26 cellular contexts compared by ENCODE assay signal in the genomic region with DNA sequence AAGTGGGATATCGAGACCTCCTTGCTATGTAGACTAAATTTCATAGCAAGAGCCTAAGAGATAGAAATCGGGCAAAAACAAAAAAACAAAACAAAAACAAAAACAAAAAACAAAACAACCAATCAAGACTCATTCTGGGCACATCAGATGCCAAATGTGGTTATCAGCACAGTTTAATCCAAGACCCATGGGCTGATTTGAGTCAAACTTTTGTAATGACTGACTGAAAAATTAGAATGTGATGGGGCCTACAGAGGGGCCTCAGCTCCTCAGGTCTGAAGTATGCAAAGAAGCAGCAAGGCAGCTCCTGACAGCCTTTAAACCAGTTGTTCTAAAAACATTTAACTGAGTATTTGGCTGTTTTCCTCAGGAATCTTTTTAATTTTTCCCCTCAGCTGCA.
"Had no signal": no experiment of that assay in that cellular context is flagged by ENCODE, and none has a peak within 500 bp of the region (broad histone marks: within the 10 kb centered on the region; RNA-seq: fewer than 3 reads in every experiment).

No MANE protein-coding gene starts in this region.

- H3K4me1 ChIP-seq: Peyer's patch, SJCRH30 had no signal

- ATAC-seq: K562, Right ventricle myocardium inferior, SK-N-SH treated with all-trans-retinoic acid at 6 μM for 48 hours had no signal

- H3K36me3 ChIP-seq: MG63, Peyer's patch, SJCRH30 had no signal

- H3K27ac ChIP-seq: HL-60, PC-9, Peyer's patch, SJCRH30 had no signal

- H3K4me2 ChIP-seq: PC-9 had no signal

- H3K4me3 Mint-ChIP-seq: IgD-negative memory B cell had no signal

- DNase-seq: MG63; NCI-H1092; NCI-H1105 treated with DMSO at 0.1 percent for 48 hours; NCI-H1436; NCI-H187; NCI-H2029; NCI-H2081 treated with DMSO at 0.1 percent for 48 hours; NCI-H2171; NCI-H226; NCI-H446; NCI-H510A; NCI-H524 treated with DMSO at 0.1 percent for 48 hours; NCI-H69; NCI-H774; NK-92 treated with Interleukin-12 subunit alpha and Interleukin-12 subunit beta, amount 100 ng/mL, for 24 hours; OCI-M1; PC-9; Peyer's patch; SHP77 treated with DMSO at 0.1 percent for 48 hours; SJCRH30 had no signal

- H3K9me3 ChIP-seq: MG63, Peyer's patch, SJCRH30 had no signal

- H3K9me3 Mint-ChIP-seq: IgD-negative memory B cell had no signal

- H3K27me3 Mint-ChIP-seq: IgD-negative memory B cell had no signal

- H2AFZ ChIP-seq: PC-9 had no signal

- H3K4me3 ChIP-seq: K562, MG63, PC-9, Peyer's patch, SJCRH30 had no signal

- H3K27me3 ChIP-seq: MG63, Peyer's patch had no signal

- H3K27ac Mint-ChIP-seq: IgD-negative memory B cell had no signal

- FAIRE-seq: HTR-8/SVneo, K562 had no signal
